Comparison of ENCODE assay signal across 9 cellular contexts in the genomic region with DNA sequence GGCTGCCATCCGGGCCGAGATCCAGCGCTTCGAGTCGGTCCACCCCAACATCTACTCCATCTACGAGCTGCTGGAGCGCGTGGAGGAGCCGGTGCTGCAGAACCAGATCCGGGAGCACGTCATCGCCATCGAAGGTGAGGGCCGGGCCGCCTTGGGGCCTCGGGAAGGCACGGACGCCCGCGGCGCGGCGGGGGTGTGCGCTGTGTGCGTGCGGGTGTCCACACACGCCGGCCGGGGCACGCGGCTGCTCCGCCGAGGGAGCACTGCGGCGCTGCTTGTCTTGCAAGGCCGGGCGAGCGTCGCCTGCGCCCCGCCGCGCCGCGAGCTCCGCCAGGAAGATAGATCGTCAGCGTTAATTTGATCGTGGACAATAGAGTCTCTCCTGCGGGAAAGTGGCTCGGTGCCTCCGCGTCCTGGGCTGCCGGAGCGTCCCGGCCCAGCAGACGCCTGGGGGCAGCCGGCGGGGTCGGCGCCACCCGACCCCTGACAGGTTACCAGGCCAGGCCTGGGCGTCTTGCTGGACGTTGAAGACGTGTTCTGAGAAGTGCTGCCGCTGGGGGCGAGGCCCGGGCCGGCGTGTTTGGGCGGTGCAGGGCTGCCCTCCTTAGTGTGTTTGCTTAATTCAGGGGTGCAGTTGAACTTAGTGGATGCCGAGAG. TPM values are rescaled to one million over a fixed set of nuclear protein-coding genes. Genes with fewer than 3 reads are reported as not detected.
DNase-seq lines count a peak whose midpoint lies in the region; ATAC-seq, FAIRE-seq and TF ChIP-seq lines count a peak whose summit lies in the region.
"Had no signal": no experiment of that assay in that cellular context is flagged by ENCODE, and none has a peak within 500 bp of the region (broad histone marks: within the 10 kb centered on the region; RNA-seq: fewer than 3 reads in every experiment).

No MANE protein-coding gene starts in this region.

- H3K4me2 ChIP-seq in astrocyte (ENCODE audit: low read length), result peak overlapping the region; percentile 95

- H3K9me3 ChIP-seq in astrocyte (ENCODE audit: insufficient read depth, low read depth, low read length), result no peaks in the 10 kb centered on the region

- H3K79me2 ChIP-seq in astrocyte (ENCODE audit: insufficient read depth, low read length), result peaks cover 50% of the 10 kb centered on the region

- no peak for FAIRE-seq in astrocyte (lab: Jason Lieb, UNC)

- no peaks in the 10 kb centered on the region for H3K27me3 ChIP-seq in astrocyte (ENCODE audit: insufficient read depth, low read length)

- H3K4me1 Mint-ChIP-seq in CD14-positive monocyte (peaks cover 6% of the 10 kb centered on the region), astrocyte (ENCODE audit: low read depth, unreplicated experiment) (peaks cover 21% of the 10 kb centered on the region)

- peak overlapping the region; percentile 2 for H3K27ac ChIP-seq in astrocyte (ENCODE audit: low read depth, low read length)

- H3K4me1 ChIP-seq in astrocyte (ENCODE audit: insufficient read depth, low read length), result peaks cover 18% of the 10 kb centered on the region

- TF ChIP-seq CTCF in CD14-positive monocyte (IDR thresholded peaks at IDR 0.05) (no peak), astrocyte (IDR thresholded peaks at IDR 0.05; ENCODE audit: insufficient read depth, low read depth, low read length) (no peak)

- H3K27ac Mint-ChIP-seq in CD14-positive monocyte, result no peak overlapping the region
- peak overlapping the region; percentile 58 for H3K27ac Mint-ChIP-seq in astrocyte (ENCODE audit: unreplicated experiment)
- H3K27ac Mint-ChIP-seq: IgD-negative memory B cell had no signal

- H3K9me3 Mint-ChIP-seq in CD14-positive monocyte, result peaks cover 7 to 27% (median 20%) of the 10 kb centered on the region in 7 donors
- H3K9me3 Mint-ChIP-seq in astrocyte (ENCODE audit: unreplicated experiment), result peaks cover 2% of the 10 kb centered on the region

- H3K4me3 ChIP-seq in astrocyte (ENCODE audit: insufficient read depth, low read depth, low read length), result peak overlapping the region; percentile 61
- H3K4me3 ChIP-seq in iPS-11a (ENCODE audit: low read depth, low read length), result peak overlapping the region; percentile 65

- intact Hi-C loops in CD14-positive monocyte (cut with micrococcal nuclease), result no loop called here
- intact Hi-C loops in sciatic nerve (cut with DNase I), result no loop called here

- H2AFZ ChIP-seq in astrocyte (ENCODE audit: low read depth, low read length), result peak overlapping the region; percentile 96

- no peak for DNase-seq in CD14-positive monocyte (ENCODE audit: low spot score)
- peak; percentile 42 for DNase-seq in HT-29 (ENCODE audit: low spot score)
- DNase-seq in astrocyte (ENCODE audit: low read depth), result peak; percentile 52
- DNase-seq in sciatic nerve (ENCODE audit: low spot score), result peak; percentile 70
- no peak for DNase-seq in Ammon's horn (ENCODE audit: low spot score)
- DNase-seq in pons (ENCODE audit: low spot score), result no peak

- H3K27me3 Mint-ChIP-seq in CD14-positive monocyte (ENCODE audit: low read depth in 3 of 3) (peaks cover 58 to 73% (median 59%) of the 10 kb centered on the region in 3 donors), astrocyte (ENCODE audit: low read depth, unreplicated experiment) (no peaks in the 10 kb centered on the region)

- H4K20me1 ChIP-seq in astrocyte (ENCODE audit: insufficient read depth, low read length), result peaks cover 50% of the 10 kb centered on the region

- H3K4me3 Mint-ChIP-seq in CD14-positive monocyte, result peak overlapping the region; percentile 48 to 88
- peak overlapping the region; percentile 90 for H3K4me3 Mint-ChIP-seq in astrocyte (ENCODE audit: unreplicated experiment)

- H3K36me3 Mint-ChIP-seq in CD14-positive monocyte (peaks cover 0 to 2% of the 10 kb centered on the region in 2 donors), astrocyte (ENCODE audit: low read depth, unreplicated experiment) (no peaks in the 10 kb centered on the region)
- H3K36me3 Mint-ChIP-seq: IgD-negative memory B cell had no signal

- no peaks in the 10 kb centered on the region for H3K36me3 ChIP-seq in astrocyte (ENCODE audit: insufficient read depth, low read length)

- peak; percentile 15 for ATAC-seq in sciatic nerve
- no peak for ATAC-seq in GM21528 (IDR thresholded peaks at IDR 0.05; ENCODE audit: low FRiP score, unreplicated experiment)

- peak overlapping the region; percentile 63 for H3K9ac ChIP-seq in astrocyte (ENCODE audit: low read length)

RNA-seq across cellular contexts. Expression of a gene that starts 1.0 kb away (rescaled TPM):
- polyA plus RNA-seq in CD14-positive monocyte, result not detected
- total RNA-seq in HT-29 (2014; rRNA removed; shearing (Covaris generic)), result 31.1 and 44.8 TPM in 2 replicates
- total RNA-seq in astrocyte (37.3 and 39.4 TPM in 2 replicates), sciatic nerve (62.9 TPM)
- polyA plus RNA-seq: IgD-negative memory B cell had no signal

Comparison
In these comparisons a context has a peak if more than half of its experiments do, and no peak if none do; other contexts are left out.
1. DNase-seq: peak in HT-29 (single experiment), astrocyte (single experiment) and sciatic nerve (single experiment); none in CD14-positive monocyte (single experiment), Ammon's horn (single experiment) and pons (single experiment).